ENCODE assay signal across 33 cellular contexts in genomic region chr3:194182130-194182529, GRCh38. TPM values are rescaled to one million over a fixed set of nuclear protein-coding genes. Genes with fewer than 3 reads are reported as not detected.
"Had no signal": no experiment of that assay in that cellular context is flagged by ENCODE, and none has a peak within 500 bp of the region (broad histone marks: within the 10 kb centered on the region; RNA-seq: fewer than 3 reads in every experiment).

No MANE protein-coding gene starts in this region.

- H3K27me3 ChIP-seq: Peyer's patch, SJSA1 had no signal

- H3K36me3 ChIP-seq: Peyer's patch, SJSA1 had no signal

- H3K9me3 Mint-ChIP-seq: activated CD4-positive, alpha-beta T cell treated with anti-CD3 and anti-CD28 coated beads, Interleukin-2, amount 10 ng/mL, durations not matched to agents 7 days and 5 days; activated naive CD4-positive, alpha-beta T cell treated with anti-CD3 and anti-CD28 coated beads, Interleukin-2, amount 50 U/mL, for 24 hours; activated T-cell treated with anti-CD3 and anti-CD28 coated beads, Interleukin-2, amount 50 U/mL, for 24 hours; activated T-helper 2 cell treated with anti-CD3 and anti-CD28 coated beads, Interferon-gamma antibody, Interleukin-2, Interleukin-4, amounts not matched to agents 10 μg/mL and 5 μg/mL and 100 μg/mL, durations not matched to agents 14 hours and 24 hours and 36 hours had no signal

- H3K4me3 ChIP-seq: Peyer's patch, SJSA1 had no signal

- H3K27me3 Mint-ChIP-seq: activated CD4-positive, alpha-beta T cell treated with anti-CD3 and anti-CD28 coated beads for 36 hours; activated naive CD4-positive, alpha-beta T cell treated with anti-CD3 and anti-CD28 coated beads, Interleukin-2, amount 50 U/mL, for 24 hours; activated T-cell treated with anti-CD3 and anti-CD28 coated beads, Interleukin-2, amount 50 U/mL, for 24 hours had no signal

- ATAC-seq: activated CD4-positive, alpha-beta T cell treated with anti-CD3 and anti-CD28 coated beads for 36 hours; activated CD4-positive, CD25-positive, alpha-beta regulatory T cell treated with anti-CD3 and anti-CD28 coated beads, Interleukin-2, amount 50 U/mL, for 24 hours; activated CD8-positive, alpha-beta T cell treated with anti-CD3 and anti-CD28 coated beads, Interleukin-2, amount 10 ng/mL, durations not matched to agents 7 days and 5 days; PC-3; SK-N-SH treated with all-trans-retinoic acid at 6 μM for 48 hours had no signal

- H3K27ac Mint-ChIP-seq: activated CD4-positive, alpha-beta T cell treated with anti-CD3 and anti-CD28 coated beads for 36 hours; activated CD4-positive, alpha-beta T cell treated with anti-CD3 and anti-CD28 coated beads, Interleukin-2, amount 10 ng/mL, durations not matched to agents 7 days and 5 days; activated CD8-positive, alpha-beta T cell treated with anti-CD3 and anti-CD28 coated beads, Interleukin-2, amount 10 ng/mL, durations not matched to agents 7 days and 5 days; activated naive CD4-positive, alpha-beta T cell treated with anti-CD3 and anti-CD28 coated beads, Interleukin-2, amount 50 U/mL, for 24 hours; activated T-cell treated with anti-CD3 and anti-CD28 coated beads, Interleukin-2, amount 50 U/mL, for 24 hours; activated T-helper 2 cell treated with anti-CD3 and anti-CD28 coated beads, Interferon-gamma antibody, Interleukin-2, Interleukin-4, amounts not matched to agents 10 μg/mL and 5 μg/mL and 100 μg/mL, durations not matched to agents 14 hours and 24 hours and 36 hours had no signal

- H3K9me3 ChIP-seq: Peyer's patch, SJSA1 had no signal

- H3K36me3 Mint-ChIP-seq: activated naive CD4-positive, alpha-beta T cell treated with anti-CD3 and anti-CD28 coated beads, Interleukin-2, amount 50 U/mL, for 24 hours; brain had no signal

- DNase-seq: activated CD4-positive, alpha-beta T cell treated with anti-CD3 and anti-CD28 coated beads for 36 hours; activated CD4-positive, alpha-beta T cell treated with anti-CD3 and anti-CD28 coated beads, Interleukin-2, amount 10 ng/mL, durations not matched to agents 7 days and 5 days; activated CD4-positive, alpha-beta T cell treated with anti-CD3 and anti-CD28 coated beads, Interleukin-2, amount 50 U/mL, for 48 hours; activated CD8-positive, alpha-beta T cell treated with anti-CD3 and anti-CD28 coated beads, Interleukin-2, amount 10 ng/mL, durations not matched to agents 7 days and 5 days; activated gamma-delta T cell; activated naive CD4-positive, alpha-beta T cell treated with Interleukin-2 at 50 U/mL for 16 hours; activated T-cell treated with anti-CD3 and anti-CD28 coated beads, Interleukin-2, amount 50 U/mL, for 24 hours; anterior cingulate cortex; caudate nucleus; cerebellar nuclear complex; Karpas-422; KBM-7; MV-4-11; NCI-H1092; NCI-H1436 treated with DMSO at 0.1 percent for 48 hours; NCI-H1694 treated with DMSO at 0.1 percent for 48 hours; NCI-H2029; NCI-H345; NCI-H524 treated with DMSO at 0.1 percent for 48 hours; NK-92 treated with Interleukin-12 subunit alpha and Interleukin-12 subunit beta, amount 100 ng/mL, for 24 hours; PC-3; Peyer's patch; RPMI8226; SHP77 treated with DMSO at 0.1 percent for 48 hours; T-helper 1 cell; T-helper 2 cell; T-helper 9 cell had no signal

- H3K27ac ChIP-seq: Peyer's patch, SJSA1 had no signal

- H3K4me3 Mint-ChIP-seq: activated CD4-positive, alpha-beta T cell treated with anti-CD3 and anti-CD28 coated beads for 36 hours; activated CD4-positive, alpha-beta T cell treated with anti-CD3 and anti-CD28 coated beads, Interleukin-2, amount 10 ng/mL, durations not matched to agents 7 days and 5 days; activated CD8-positive, alpha-beta T cell treated with anti-CD3 and anti-CD28 coated beads, Interleukin-2, amount 10 ng/mL, durations not matched to agents 7 days and 5 days; activated naive CD4-positive, alpha-beta T cell treated with anti-CD3 and anti-CD28 coated beads, Interleukin-2, amount 50 U/mL, for 24 hours; activated T-cell treated with anti-CD3 and anti-CD28 coated beads, Interleukin-2, amount 50 U/mL, for 24 hours; brain had no signal

- H3K4me1 ChIP-seq: Peyer's patch had no signal

- H3K4me1 Mint-ChIP-seq: activated CD4-positive, alpha-beta T cell treated with anti-CD3 and anti-CD28 coated beads for 36 hours; activated naive CD4-positive, alpha-beta T cell treated with anti-CD3 and anti-CD28 coated beads, Interleukin-2, amount 50 U/mL, for 24 hours had no signal

RNA-seq across cellular contexts. Expression of gene HES1, which starts 46.2 kb away (rescaled TPM):
- total RNA-seq: activated CD8-positive, alpha-beta T cell treated with anti-CD3 and anti-CD28 coated beads, Interleukin-2, amount 10 ng/mL, durations not matched to agents 7 days and 5 days had no signal
